Comparison of ENCODE assay signal across 10 cellular contexts in the genomic region with DNA sequence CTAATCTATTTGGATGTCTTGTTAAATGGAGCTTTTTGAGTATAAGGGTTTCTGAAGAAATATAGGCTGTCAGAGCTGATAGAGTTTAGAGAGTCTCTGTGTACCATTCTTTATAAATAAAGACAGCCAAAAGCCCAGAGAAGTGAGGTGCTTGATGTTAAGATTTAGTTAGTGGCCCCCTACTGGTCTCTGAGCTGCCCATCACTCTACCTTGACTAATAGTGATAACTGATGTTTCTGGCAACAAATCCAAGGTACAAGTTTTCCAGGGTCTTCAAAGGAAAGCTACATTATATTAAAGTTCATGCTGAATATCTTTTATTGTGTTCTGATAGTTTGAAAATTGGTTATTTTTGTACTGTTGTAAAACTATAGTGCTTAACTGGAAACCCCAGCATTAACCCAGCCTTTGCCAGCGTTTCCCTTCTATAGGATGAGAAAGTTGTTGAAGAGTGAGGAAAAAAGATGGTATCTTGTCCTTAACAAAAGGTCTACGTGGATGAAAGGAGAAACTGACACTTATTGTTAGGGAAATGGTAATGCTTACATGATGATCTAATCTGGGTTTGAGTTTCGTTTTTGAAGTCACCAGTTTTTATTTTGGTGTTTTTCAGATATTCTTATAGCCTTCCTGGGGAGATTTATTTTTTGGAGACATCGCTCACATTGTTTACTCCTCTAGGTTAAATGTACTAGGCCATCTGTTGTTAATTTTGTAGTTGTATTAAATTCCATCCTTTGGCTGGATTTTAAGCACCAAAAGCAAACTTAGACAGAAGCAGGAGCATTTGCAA.
DNase-seq lines count a peak whose midpoint lies in the region; ATAC-seq, FAIRE-seq and TF ChIP-seq lines count a peak whose summit lies in the region.
"Had no signal": no experiment of that assay in that cellular context is flagged by ENCODE, and none has a peak within 500 bp of the region (broad histone marks: within the 10 kb centered on the region; RNA-seq: fewer than 3 reads in every experiment).

No MANE protein-coding gene starts in this region.

- no peak overlapping the region for H3K4me3 ChIP-seq in liver (ENCODE audit: low read depth in 1 of 3, low read length in 3 of 3)
- no peak overlapping the region for H3K4me3 ChIP-seq in HepG2 (replicated peaks in 1 of 3; ENCODE audit: insufficient read depth in 1 of 3, low read depth in 2 of 3, low read length in 3 of 3)
- H3K4me3 ChIP-seq in OCI-LY3 (ENCODE audit: low read length): no peak overlapping the region
- no peak overlapping the region for H3K4me3 ChIP-seq in gastroesophageal sphincter

- TF ChIP-seq EP300 in HepG2 (IDR thresholded peaks at IDR 0.05; ENCODE audit: low read depth in 2 of 2, low read length in 2 of 2) (no peak), HepG2 (CRISPR knock-in tag; IDR thresholded peaks at IDR 0.05; ENCODE audit: borderline replicate concordance) (no peak), gastroesophageal sphincter (IDR thresholded peaks at IDR 0.05) (no peak)

- H3K9me3 ChIP-seq in liver (ENCODE audit: control insufficient read depth in 4 of 4, low read length in 3 of 4) (no peaks in the 10 kb centered on the region), HepG2 (ENCODE audit: low read length) (no peaks in the 10 kb centered on the region), OCI-LY3 (ENCODE audit: insufficient read depth, low read length) (peaks cover 3% of the 10 kb centered on the region; the same call in 1 of the 2 replicates), gastroesophageal sphincter (no peaks in the 10 kb centered on the region)
- H3K9me3 ChIP-seq: neutrophil had no signal

- intact Hi-C loops in HepG2 (cut with micrococcal nuclease; ENCODE audit: unreplicated experiment) (no loop called here), left colon (cut with DNase I, micrococcal nuclease) (no loop called here)

- TF ChIP-seq RAD21 in liver (IDR thresholded peaks at IDR 0.05) (peak; percentile 21 to 58), HepG2 (CRISPR knock-in tag; IDR thresholded peaks at IDR 0.05) (no peak)

- no peak overlapping the region for H3K9ac ChIP-seq in liver (ENCODE audit: low read depth in 1 of 2, low read length in 2 of 2)
- no peak overlapping the region for H3K9ac ChIP-seq in HepG2 (ENCODE audit: insufficient read depth, low read depth, low read length)
- no peak overlapping the region for H3K9ac ChIP-seq in OCI-LY3 (ENCODE audit: low read length)

- in situ Hi-C loops in HepG2 (cut with HindIII; ENCODE audit: extremely low pct_ligation_motif_present, low pct_unique_long_range_greater_than_20kb): no loop called here

- no peak overlapping the region for H3K27ac Mint-ChIP-seq in HFFc6

- H3K36me3 Mint-ChIP-seq in HFFc6 (ENCODE audit: low read depth): 0 out of 2 replicates have a peak, but pooled peaks cover 4% of the 10 kb centered on the region

- no peak overlapping the region for H3K4me3 Mint-ChIP-seq in HFFc6

- H3K27me3 ChIP-seq in liver (ENCODE audit: control insufficient read depth in 4 of 4, insufficient read depth in 4 of 4, low read length in 3 of 4): no peaks in the 10 kb centered on the region
- no peaks in the 10 kb centered on the region for H3K27me3 ChIP-seq in HepG2 (ENCODE audit: control insufficient read depth in 1 of 2, insufficient read depth in 2 of 2, low read length in 2 of 2)
- no peaks in the 10 kb centered on the region for H3K27me3 ChIP-seq in OCI-LY3 (ENCODE audit: low read depth, low read length)
- H3K27me3 ChIP-seq in gastroesophageal sphincter: no peaks in the 10 kb centered on the region
- H3K27me3 ChIP-seq: neutrophil had no signal

- TF ChIP-seq POLR2A in HepG2 (IDR thresholded peaks at IDR 0.05; ENCODE audit: insufficient read depth in 1 of 2, low read depth in 2 of 2, low read length in 2 of 2) (no peak), gastroesophageal sphincter (IDR thresholded peaks at IDR 0.05) (no peak)

- no peaks in the 10 kb centered on the region for H3K4me1 Mint-ChIP-seq in HFFc6 (ENCODE audit: low read depth)

- ATAC-seq in HepG2 (no peak), gastroesophageal sphincter (no peak), left colon (no peak), GM18511 (IDR thresholded peaks at IDR 0.05; ENCODE audit: unreplicated experiment) (no peak)

- H3K4me2 ChIP-seq in HepG2 (ENCODE audit: low read depth, low read length) (no peak overlapping the region), OCI-LY3 (ENCODE audit: low read length) (no peak overlapping the region)

- FAIRE-seq in HepG2 (lab: Jason Lieb, UNC): no peak

- H3K27ac ChIP-seq in liver (ENCODE audit: low read depth in 1 of 2, low read length in 2 of 2): no peak overlapping the region
- no peak overlapping the region for H3K27ac ChIP-seq in HepG2 (ENCODE audit: extremely low read length, insufficient read depth, low read length)
- H3K27ac ChIP-seq in OCI-LY3 (ENCODE audit: low read length): no peak overlapping the region
- H3K27ac ChIP-seq in gastroesophageal sphincter: peak overlapping the region in 3 of 4 donors; percentile 19 to 53 (median 40)
- H3K27ac ChIP-seq: neutrophil had no signal

- WGBS in liver: 65% methylated on average over 4 of the region's 4 CpGs
- WGBS in HepG2 (ENCODE audit: low lambda C conversion rate): 13% methylated on average over 4 of the region's 4 CpGs
- 31 to 46% methylated on average over 4 of the region's 4 CpGs for WGBS in gastroesophageal sphincter (ENCODE audit: low coverage in 1 of 2), 2 donors

- POLR2A ChIA-PET in HepG2 (lab: Yijun Ruan, JAX): no interaction called here

- DNase-seq in HepG2 (ENCODE audit: low spot score): no peak
- no peak for DNase-seq in stimulated activated CD4-positive, alpha-beta T cell treated with anti-CD3 and anti-CD28 coated beads, Interleukin-15, amount 100 ng/mL, for 24 hours
- no peak for DNase-seq in HFFc6
- no peak for DNase-seq in left colon
- DNase-seq: NCI-H446 treated with DMSO at 0.1 percent for 48 hours had no signal

- H2AFZ ChIP-seq in HepG2 (ENCODE audit: low read length) (no peak overlapping the region), OCI-LY3 (ENCODE audit: low read depth, low read length) (no peak overlapping the region)

- H3K79me2 ChIP-seq in HepG2 (ENCODE audit: insufficient read depth, low read length) (no peaks in the 10 kb centered on the region), OCI-LY3 (ENCODE audit: low read length) (no peaks in the 10 kb centered on the region)

- CTCF ChIA-PET in HepG2 (lab: Yijun Ruan, JAX; ENCODE audit: low intra/inter-chr PET ratio, low total read pairs): no interaction called here

- TF ChIP-seq CTCF in liver (IDR thresholded peaks at IDR 0.05; ENCODE audit: low read depth, low read length, missing input control) (no peak), HepG2 (CRISPR knock-in tag; IDR thresholded peaks at IDR 0.05) (no peak), OCI-LY3 (IDR thresholded peaks at IDR 0.05; ENCODE audit: low read depth, low read length) (0 out of 2 replicates have a peak, but pooled peaks have one; percentile 18), gastroesophageal sphincter (IDR thresholded peaks at IDR 0.05) (peak in 3 of 4 experiments; percentile 11 to 24 (median 11)), HFFc6 (IDR thresholded peaks at IDR 0.05) (no peak)

- H3K27me3 Mint-ChIP-seq in HFFc6 (ENCODE audit: insufficient read depth): no peaks in the 10 kb centered on the region

- H4K20me1 ChIP-seq in HepG2 (ENCODE audit: insufficient read depth, low read length) (no peaks in the 10 kb centered on the region), OCI-LY3 (ENCODE audit: insufficient read depth, low read length) (no peaks in the 10 kb centered on the region)

- no peaks in the 10 kb centered on the region for H3K36me3 ChIP-seq in liver (ENCODE audit: control insufficient read depth in 4 of 4, insufficient read depth in 3 of 4, low read depth in 1 of 4, low read length in 3 of 4)
- no peaks in the 10 kb centered on the region for H3K36me3 ChIP-seq in HepG2 (replicated peaks in 1 of 2; ENCODE audit: control insufficient read depth in 1 of 2, insufficient read depth in 2 of 2, low read length in 2 of 2)
- no peaks in the 10 kb centered on the region for H3K36me3 ChIP-seq in OCI-LY3 (replicated peaks; ENCODE audit: low read depth, low read length)
- no peaks in the 10 kb centered on the region for H3K36me3 ChIP-seq in gastroesophageal sphincter
- H3K36me3 ChIP-seq: neutrophil had no signal

- H3K4me1 ChIP-seq in liver (ENCODE audit: control insufficient read depth in 4 of 4, insufficient read depth in 4 of 4, low read length in 3 of 4) (no peaks in the 10 kb centered on the region), HepG2 (ENCODE audit: insufficient read depth, low read length) (no peaks in the 10 kb centered on the region), OCI-LY3 (ENCODE audit: low read length) (no peaks in the 10 kb centered on the region), gastroesophageal sphincter (peaks cover 3 to 82% (median 7%) of the 10 kb centered on the region in 3 donors)

- no TSS peak for BruUV-seq in HepG2 (replicated peaks; lab: Mats Ljungman, UMichigan)

- H3K9me3 Mint-ChIP-seq in HFFc6: peaks cover 42% of the 10 kb centered on the region

TF ChIP-seq in liver, 16 proteins besides CTCF, POLR2A, EP300 and RAD21 (continues in another document):
- no peak for TF ChIP-seq NR2F2 (IDR thresholded peaks at IDR 0.05)

TF ChIP-seq in HepG2, 621 proteins besides CTCF, POLR2A, EP300 and RAD21 (continues in another document):
- TF ChIP-seq ZNF577 (CRISPR knock-in tag; IDR thresholded peaks at IDR 0.05; ENCODE audit: borderline replicate concordance, low read depth) (no peak), RFX3 (CRISPR knock-in tag; IDR thresholded peaks at IDR 0.05) (no peak), NFRKB (IDR thresholded peaks at IDR 0.05) (no peak), HDAC1 (CRISPR knock-in tag; IDR thresholded peaks at IDR 0.05) (no peak), MEF2D (CRISPR knock-in tag; IDR thresholded peaks at IDR 0.05) (no peak), GABPA (IDR thresholded peaks at IDR 0.05; ENCODE audit: low read depth, low read length) (no peak), GABPA (CRISPR knock-in tag; IDR thresholded peaks at IDR 0.05; ENCODE audit: low read depth) (no peak), KDM5A (IDR thresholded peaks at IDR 0.05; ENCODE audit: borderline replicate concordance, low read length) (no peak)

Comparison
In these comparisons a context has a peak if more than half of its experiments do, and no peak if none do; other contexts are left out.
1. H3K27ac ChIP-seq: peak in gastroesophageal sphincter (3 of 4); none in liver (0 of 2), HepG2 (single experiment) and OCI-LY3 (single experiment).
2. CTCF ChIP-seq: peak in OCI-LY3 (single experiment) and gastroesophageal sphincter (3 of 4); none in liver (single experiment), HepG2 (single experiment) and HFFc6 (single experiment).